ENCODE assay signal across 8 cellular contexts in the genomic region with DNA sequence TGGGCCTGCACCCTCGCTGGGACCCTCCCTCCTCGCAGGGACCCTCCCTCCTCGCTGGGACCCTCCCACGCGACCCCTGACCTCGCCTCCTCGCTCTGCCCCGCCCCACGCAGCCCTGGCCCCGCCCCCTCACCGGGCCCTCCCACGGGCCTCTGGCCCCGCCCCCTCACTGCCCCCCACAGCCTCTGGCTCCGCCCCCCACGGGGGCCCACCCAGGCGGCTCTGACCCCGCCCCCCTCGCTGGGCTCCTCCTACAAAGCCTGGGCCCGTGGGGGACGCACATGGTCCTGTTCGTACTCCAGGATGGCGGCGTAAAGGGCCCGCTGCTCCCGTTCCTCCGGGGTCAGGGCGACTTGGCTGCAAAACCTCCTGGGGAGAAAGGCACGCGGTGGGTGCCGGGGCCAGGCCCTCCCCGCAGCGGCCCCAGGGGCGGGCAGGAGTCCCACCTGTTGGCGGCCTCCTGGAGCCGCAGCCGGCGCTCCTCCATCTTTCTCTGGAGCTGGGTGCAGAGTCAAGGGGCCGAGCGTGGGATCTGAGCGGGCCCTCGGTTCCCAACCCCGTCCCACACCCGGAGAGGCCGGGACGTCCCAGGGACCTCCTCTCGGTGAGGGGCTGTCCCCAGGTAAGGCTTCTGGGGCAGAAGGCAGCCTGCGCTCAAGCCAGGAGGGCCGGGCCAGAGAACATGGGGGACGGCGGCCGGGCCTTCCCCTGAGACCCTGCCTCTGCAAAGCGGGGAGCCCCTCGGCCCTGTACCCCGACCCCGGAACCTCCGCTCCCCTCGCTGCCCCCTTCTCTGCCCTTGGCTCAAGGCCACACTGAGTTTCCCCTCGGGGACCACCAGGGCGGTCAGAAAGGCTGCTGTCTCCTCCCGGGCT. TPM values are rescaled to one million over a fixed set of nuclear protein-coding genes. Genes with fewer than 3 reads are reported as not detected.
DNase-seq lines count a peak whose midpoint lies in the region; ATAC-seq and TF ChIP-seq lines count a peak whose summit lies in the region.

No MANE protein-coding gene starts in this region.

- peak overlapping the region; percentile 92 for H3K14ac ChIP-seq in H9 (ENCODE audit: insufficient read depth, low read length)

- H2BK20ac ChIP-seq in H9 (ENCODE audit: low read depth, low read length, poor library complexity, severe bottlenecking) = no peak overlapping the region

- no peaks in the 10 kb centered on the region for H3K9me3 ChIP-seq in CD8-positive, alpha-beta memory T cell (ENCODE audit: low read length)
- H3K9me3 ChIP-seq in H9 (ENCODE audit: control insufficient read depth, low read depth, low read length) (no peaks in the 10 kb centered on the region), heart left ventricle (no peaks in the 10 kb centered on the region), smooth muscle cell (replicated peaks; ENCODE audit: low read depth) (no peaks in the 10 kb centered on the region)

- H3K9ac ChIP-seq in H9 (ENCODE audit: extremely low read depth, insufficient read length, low read length) (peak overlapping the region; percentile 47), smooth muscle cell (ENCODE audit: low read depth) (peak overlapping the region; percentile 43)

- H3K36me3 ChIP-seq in CD8-positive, alpha-beta memory T cell (ENCODE audit: insufficient read depth, low read length) = no peaks in the 10 kb centered on the region
- H3K36me3 ChIP-seq in heart left ventricle = peaks cover 0 to 8% (median 0%) of the 10 kb centered on the region in 9 donors
- H3K36me3 ChIP-seq in smooth muscle cell (ENCODE audit: low read depth) = no peaks in the 10 kb centered on the region

- POLR2A ChIA-PET in CD8-positive, alpha-beta memory T cell (lab: Charles Lee) = interaction anchor here (1.6 kb wide), 1 partner anchor 12 kb away, joined by 4 read pairs; no protein-coding TSS in a partner anchor

- H3K23me2 ChIP-seq in H9 (ENCODE audit: insufficient read length, low read depth, low read length, poor library complexity, severe bottlenecking) = peaks cover 11% of the 10 kb centered on the region

- intact Hi-C loops in heart left ventricle (cut with DNase I) = no loop called here

- H4K20me1 ChIP-seq in H9 (ENCODE audit: control insufficient read depth, insufficient read depth, insufficient read length) = no peaks in the 10 kb centered on the region
- no peaks in the 10 kb centered on the region for H4K20me1 ChIP-seq in smooth muscle cell (ENCODE audit: low read depth)

- H4K5ac ChIP-seq in H9 (ENCODE audit: insufficient read length, low read depth, low read length) = no peak overlapping the region

- H3K4me3 ChIP-seq in CD8-positive, alpha-beta memory T cell (ENCODE audit: low read length) = peak overlapping the region; percentile 43
- H3K4me3 ChIP-seq in heart left ventricle = peak overlapping the region in 6 of 12 donors; percentile 8 to 56 (median 23)
- peak overlapping the region; percentile 39 for H3K4me3 ChIP-seq in smooth muscle cell

- H4K91ac ChIP-seq in H9 (ENCODE audit: insufficient read length, low read depth, low read length) = no peak overlapping the region

- H2BK12ac ChIP-seq in H9 (ENCODE audit: insufficient read length, low read depth, low read length) = no peak overlapping the region

- DNase-seq in CD8-positive, alpha-beta memory T cell = peak; percentile 59 to 81 (median 76)
- DNase-seq in H9 (peak; percentile 68), RPMI7951 (ENCODE audit: low read depth) (peak; percentile 40), heart left ventricle (peak in 2 of 5 donors; percentile 38 to 40), smooth muscle cell (lab: John Stamatoyannopoulos, UW; ENCODE audit: unreplicated experiment) (peak; percentile 7)
- peak; percentile 57 for DNase-seq in activated T-helper 9 cell treated with anti-CD3 and anti-CD28 coated beads, Interleukin-2, amount 50 U/mL, for 16 hours (ENCODE audit: low read depth)

- peak overlapping the region in 5 of 7 donors; percentile 19 to 75 (median 55) for H3K4me3 Mint-ChIP-seq in CD8-positive, alpha-beta memory T cell
- H3K4me3 Mint-ChIP-seq in H9 = peak overlapping the region; percentile 82 to 86

- CTCF ChIA-PET in CD8-positive, alpha-beta memory T cell (lab: Charles Lee) = interaction anchor here (1.7 to 17.8 kb wide), 3 partner anchors 11 to 151 kb away, joined by 4 to 323 read pairs (median 120); no protein-coding TSS in a partner anchor

- H3K4me2 ChIP-seq in H9 (ENCODE audit: insufficient read depth, insufficient read length, low read length) (peak overlapping the region; percentile 52), smooth muscle cell (peak overlapping the region; percentile 88)

- H3K79me2 ChIP-seq in H9 (ENCODE audit: insufficient read depth, low read length) (no peaks in the 10 kb centered on the region), smooth muscle cell (ENCODE audit: low read depth) (no peaks in the 10 kb centered on the region)

- no peak for TF ChIP-seq POLR2A in heart left ventricle (IDR thresholded peaks at IDR 0.05)

- peak in 3 of 4 donors; percentile 34 to 62 (median 40) for ATAC-seq in heart left ventricle
- no peak for ATAC-seq in HG03457 (IDR thresholded peaks at IDR 0.05; ENCODE audit: unreplicated experiment)
- no peak for ATAC-seq in HG02884 (IDR thresholded peaks at IDR 0.05; ENCODE audit: unreplicated experiment)

- H3K4me1 Mint-ChIP-seq in CD8-positive, alpha-beta memory T cell = peaks cover 0 to 9% (median 7%) of the 10 kb centered on the region in 3 donors
- H3K4me1 Mint-ChIP-seq in H9 = peaks cover 11 to 14% of the 10 kb centered on the region in 2 experiments

- H3K27ac ChIP-seq in CD8-positive, alpha-beta memory T cell (ENCODE audit: low read depth, low read length) = peak overlapping the region; percentile 43
- H3K27ac ChIP-seq in H9 (ENCODE audit: insufficient read length, low read depth, low read length) = no peak overlapping the region
- H3K27ac ChIP-seq in heart left ventricle = no peak overlapping the region
- H3K27ac ChIP-seq in smooth muscle cell (ENCODE audit: low read depth) = no peak overlapping the region

- peaks cover 10% of the 10 kb centered on the region for H3K4me1 ChIP-seq in CD8-positive, alpha-beta memory T cell (ENCODE audit: insufficient read depth, low read length)
- H3K4me1 ChIP-seq in H9 (ENCODE audit: insufficient read depth, low read length) = no peaks in the 10 kb centered on the region
- peaks cover 0 to 13% (median 0%) of the 10 kb centered on the region in 12 donors for H3K4me1 ChIP-seq in heart left ventricle
- peaks cover 9% of the 10 kb centered on the region for H3K4me1 ChIP-seq in smooth muscle cell (ENCODE audit: low read depth)

- no peak overlapping the region for H3K23ac ChIP-seq in H9 (ENCODE audit: insufficient read length, low read depth, low read length)

- H3F3A ChIP-seq in smooth muscle cell (ENCODE audit: low read depth) = no peaks in the 10 kb centered on the region

- no peak overlapping the region for H2BK120ac ChIP-seq in H9 (ENCODE audit: low read depth, low read length, poor library complexity, severe bottlenecking)

- no CpG with 5 or more reads among the region's 60 CpGs for WGBS in H9 (ENCODE audit: extremely low coverage, insufficient read length, low lambda C conversion rate)
- 14 to 19% (median 17%) methylated on average over 22 to 60 of the region's 60 CpGs for WGBS in heart left ventricle, 4 donors
- 9% methylated on average over 38 of the region's 60 CpGs for WGBS in smooth muscle cell (ENCODE audit: low lambda C conversion rate)

- no peaks in the 10 kb centered on the region for H3K79me1 ChIP-seq in H9 (ENCODE audit: insufficient read depth, low read depth, low read length, poor library complexity, severe bottlenecking)

- H3K27me3 ChIP-seq in CD8-positive, alpha-beta memory T cell (ENCODE audit: insufficient read depth, low read length, poor library complexity, severe bottlenecking) = no peaks in the 10 kb centered on the region
- H3K27me3 ChIP-seq in H9 (ENCODE audit: insufficient read depth, low read length) (no peaks in the 10 kb centered on the region), heart left ventricle (peaks cover 0 to 4% (median 0%) of the 10 kb centered on the region in 9 donors), smooth muscle cell (ENCODE audit: low read depth) (no peaks in the 10 kb centered on the region)

- TF ChIP-seq CTCF in H9 (conservative IDR thresholded peaks at IDR 0.05) = no peak
- TF ChIP-seq CTCF in heart left ventricle (IDR thresholded peaks at IDR 0.05) = no peak
- TF ChIP-seq CTCF in smooth muscle cell (IDR thresholded peaks at IDR 0.05; ENCODE audit: borderline replicate concordance, insufficient read depth, poor library complexity, severe bottlenecking) = no peak

- H3K36me3 Mint-ChIP-seq in CD8-positive, alpha-beta memory T cell = no peaks in the 10 kb centered on the region
- peaks cover 12 to 32% (median 17%) of the 10 kb centered on the region in 3 experiments; a peak in 6 of 7 replicates for H3K36me3 Mint-ChIP-seq in H9 (ENCODE audit: insufficient read depth in 1 of 3, low read depth in 3 of 3)

- no peak overlapping the region for H4K8ac ChIP-seq in H9 (replicated peaks; ENCODE audit: insufficient read length, low read depth, low read length)

- no peaks in the 10 kb centered on the region for H3K9me3 Mint-ChIP-seq in CD8-positive, alpha-beta memory T cell
- H3K9me3 Mint-ChIP-seq in H9 = no peaks in the 10 kb centered on the region; a peak in 1 of 5 replicates

- H3K4ac ChIP-seq in H9 (ENCODE audit: low read depth, low read length) = no peak overlapping the region; the same call in 1 of the 2 replicates

- no peaks in the 10 kb centered on the region for H3K27me3 Mint-ChIP-seq in CD8-positive, alpha-beta memory T cell
- H3K27me3 Mint-ChIP-seq in H9 (ENCODE audit: low read depth) = peaks cover 19% of the 10 kb centered on the region

- H2AK5ac ChIP-seq in H9 (ENCODE audit: insufficient read length, low read length) = no peak overlapping the region

- no peak overlapping the region for H3T11ph ChIP-seq in H9 (ENCODE audit: low read length)

- no peak overlapping the region for H3K56ac ChIP-seq in H9 (ENCODE audit: insufficient read length, low read depth, low read length)

- H2BK15ac ChIP-seq in H9 (ENCODE audit: low read depth, low read length) = no peak overlapping the region; the same call in 1 of the 2 replicates

- H2AFZ ChIP-seq in H9 (ENCODE audit: low read length) = no peak overlapping the region
- H2AFZ ChIP-seq in smooth muscle cell (ENCODE audit: low read depth) = no peak overlapping the region

- H2BK5ac ChIP-seq in H9 (ENCODE audit: insufficient read length, low read length) = no peak overlapping the region

- H3K27ac Mint-ChIP-seq in CD8-positive, alpha-beta memory T cell = peak overlapping the region in 1 of 8 donors; percentile 50
- no peak overlapping the region; a peak in 1 of 7 replicates for H3K27ac Mint-ChIP-seq in H9

- H3K18ac ChIP-seq in H9 (ENCODE audit: insufficient read length, low read depth, low read length) = peak overlapping the region; percentile 67

RNA-seq across cellular contexts. Expression of gene VPS9D1, which starts 8.9 kb away (rescaled TPM):
- 1 to 10 TPM; 3.7 to 4.0 TPM for total RNA-seq in CD8-positive, alpha-beta memory T cell
- polyA plus RNA-seq in CD8-positive, alpha-beta memory T cell = 1.6 TPM
- 5.6 and 6.0 TPM in 2 replicates for total RNA-seq in H9 (2021)
- 2.8 and 3.5 TPM in 2 replicates for total RNA-seq in RPMI7951 (2014; rRNA removed; shearing (Covaris generic))
- 10 to 100 TPM in 6 of 9 donors, 1 to 10 TPM in 3; 7.6 to 17.0 (median 11.0) TPM for total RNA-seq in heart left ventricle
- 10 to 100 TPM in 1 of 2 donors, 1 to 10 TPM in 1; 7.3 to 20.2 TPM for polyA plus RNA-seq in heart left ventricle
- total RNA-seq in smooth muscle cell = 6.7 and 10.6 TPM in 2 replicates
- 13.0 and 15.7 TPM in 2 replicates for polyA plus RNA-seq in smooth muscle cell

RNA-seq across cellular contexts. Expression of gene ZNF276, which starts 9.5 kb away (rescaled TPM):
- 10 to 100 TPM; 35.6 to 36.6 TPM for total RNA-seq in CD8-positive, alpha-beta memory T cell
- polyA plus RNA-seq in CD8-positive, alpha-beta memory T cell = 47.3 TPM
- 17.4 and 18.6 TPM in 2 replicates for total RNA-seq in H9 (2021)
- total RNA-seq in RPMI7951 (2014; rRNA removed; shearing (Covaris generic)) = 6.8 and 11.4 TPM in 2 replicates
- total RNA-seq in heart left ventricle = 10 to 100 TPM in 8 of 9 donors, 1 to 10 TPM in 1; 9.4 to 19.9 (median 12.7) TPM
- polyA plus RNA-seq in heart left ventricle = 10 to 100 TPM; 12.2 to 14.0 TPM
- total RNA-seq in smooth muscle cell = 5.3 and 8.0 TPM in 2 replicates
- polyA plus RNA-seq in smooth muscle cell = 11.0 and 11.7 TPM in 2 replicates

RNA-seq across cellular contexts. Expression of gene SPATA2L, which starts 10.3 kb away (rescaled TPM):
- 1 to 10 TPM; 7.0 to 7.6 TPM for total RNA-seq in CD8-positive, alpha-beta memory T cell
- 10.3 TPM for polyA plus RNA-seq in CD8-positive, alpha-beta memory T cell
- 27.1 and 27.4 TPM in 2 replicates for total RNA-seq in H9 (2021)
- total RNA-seq in RPMI7951 (2014; rRNA removed; shearing (Covaris generic)) = 9.5 and 15.1 TPM in 2 replicates
- 10 to 100 TPM in 1 of 9 donors, 1 to 10 TPM in 8; 2.0 to 14.1 (median 4.0) TPM for total RNA-seq in heart left ventricle
- 10 to 100 TPM in 1 of 2 donors, 1 to 10 TPM in 1; 1.9 to 15.0 TPM for polyA plus RNA-seq in heart left ventricle
- total RNA-seq in smooth muscle cell = 7.8 and 10.2 TPM in 2 replicates
- polyA plus RNA-seq in smooth muscle cell = 14.1 and 16.5 TPM in 2 replicates

RNA-seq across cellular contexts. Expression of gene CDK10, which starts 25.3 kb away (rescaled TPM):
- total RNA-seq in CD8-positive, alpha-beta memory T cell = 10 to 100 TPM; 74.8 to 79.0 TPM
- polyA plus RNA-seq in CD8-positive, alpha-beta memory T cell = 31.8 TPM
- total RNA-seq in H9 (2021) (76.6 and 77.1 TPM in 2 replicates), heart left ventricle (10 to 100 TPM; 16.1 to 31.4 (median 20.0) TPM), smooth muscle cell (22.2 and 24.4 TPM in 2 replicates)
- total RNA-seq in RPMI7951 (2014; rRNA removed; shearing (Covaris generic)) = 24.5 and 29.0 TPM in 2 replicates
- polyA plus RNA-seq in heart left ventricle (10 to 100 TPM; 22.9 to 30.7 TPM), smooth muscle cell (77.0 and 84.9 TPM in 2 replicates)

RNA-seq across cellular contexts. Expression of gene SPATA33, which starts 54.2 kb away (rescaled TPM):
- 10 to 100 TPM; 16.9 TPM for total RNA-seq in CD8-positive, alpha-beta memory T cell
- polyA plus RNA-seq in CD8-positive, alpha-beta memory T cell = 2.3 TPM
- total RNA-seq in H9 (2021) = 17.4 and 17.8 TPM in 2 replicates
- 5.5 and 9.6 TPM in 2 replicates for total RNA-seq in RPMI7951 (2014; rRNA removed; shearing (Covaris generic))
- total RNA-seq in heart left ventricle = 1 to 10 TPM in 8 of 9 donors, under 1 TPM in 1; 0.94 to 5.1 (median 3.0) TPM
- polyA plus RNA-seq in heart left ventricle = 1 to 10 TPM; 1.8 to 3.9 TPM
- 4.0 TPM in 2 replicates for total RNA-seq in smooth muscle cell
- 8.1 and 10.4 TPM in 2 replicates for polyA plus RNA-seq in smooth muscle cell

Comparison
In these comparisons a context has a peak if more than half of its experiments do, and no peak if none do; other contexts are left out.
1. ATAC-seq: peak in heart left ventricle (3 of 4); none in HG03457 (single experiment) and HG02884 (single experiment).